12 cellular contexts compared by ENCODE assay signal in the genomic region with DNA sequence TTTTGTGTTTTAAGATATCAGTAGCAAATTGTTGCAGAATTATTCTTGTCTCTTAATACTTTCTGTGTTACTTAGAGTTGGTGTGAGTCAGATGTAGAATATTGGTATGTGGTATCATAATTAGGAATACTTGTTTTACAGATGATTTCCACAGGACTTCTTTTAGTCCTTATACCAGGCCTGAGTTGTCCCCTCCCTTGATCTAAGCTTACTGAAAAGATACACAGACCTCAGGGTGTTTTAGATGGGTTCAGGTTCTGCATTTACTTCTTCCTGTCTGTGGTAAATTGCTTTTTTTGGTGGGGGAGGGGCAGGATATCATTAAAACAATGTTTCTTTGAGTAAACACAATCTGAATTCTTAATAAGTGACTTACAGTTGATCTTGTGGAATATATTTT. TPM values are rescaled to one million over a fixed set of nuclear protein-coding genes. Genes with fewer than 3 reads are reported as not detected.
DNase-seq lines count a peak whose midpoint lies in the region; ATAC-seq lines count a peak whose summit lies in the region.
"Had no signal": no experiment of that assay in that cellular context is flagged by ENCODE, and none has a peak within 500 bp of the region (broad histone marks: within the 10 kb centered on the region; RNA-seq: fewer than 3 reads in every experiment).

No MANE protein-coding gene starts in this region.

- H3K9me3 Mint-ChIP-seq in CD4-positive, CD25-positive, alpha-beta regulatory T cell, result peaks cover 0 to 2% (median 0%) of the 10 kb centered on the region in 7 donors
- H3K9me3 Mint-ChIP-seq in activated CD8-positive, alpha-beta T cell treated with anti-CD3 and anti-CD28 coated beads, Interleukin-2, amount 10 ng/mL, durations not matched to agents 7 days and 5 days (ENCODE audit: insufficient read depth), result peaks cover 11% of the 10 kb centered on the region
- no peaks in the 10 kb centered on the region for H3K9me3 Mint-ChIP-seq in memory B cell

- DNase-seq in CD4-positive, CD25-positive, alpha-beta regulatory T cell, result peak in 2 of 3 donors; percentile 44 to 66
- peak; percentile 52 for DNase-seq in activated CD8-positive, alpha-beta T cell treated with anti-CD3 and anti-CD28 coated beads, Interleukin-2, amount 10 ng/mL, durations not matched to agents 7 days and 5 days
- DNase-seq in memory B cell (ENCODE audit: low spot score in 2 of 2) (peak in 1 of 2 donors; percentile 40), DMS 273 treated with DMSO at 0.1 percent for 48 hours (lab: John Stamatoyannopoulos, UW) (no peak), putamen (ENCODE audit: low spot score) (no peak)
- no peak for DNase-seq in stimulated activated CD4-positive, alpha-beta T cell treated with anti-CD3 and anti-CD28 coated beads, Interleukin-4, amount 100 ng/mL, for 24 hours
- DNase-seq: body of pancreas, mesendoderm, NCI-H1694 had no signal

- peaks cover 38% of the 10 kb centered on the region for H3K4me1 ChIP-seq in CD4-positive, CD25-positive, alpha-beta regulatory T cell (ENCODE audit: control insufficient read depth, insufficient read depth, low read length, poor library complexity, severe bottlenecking)
- H3K4me1 ChIP-seq: BLaER1, body of pancreas had no signal

- H3K27me3 ChIP-seq in CD4-positive, CD25-positive, alpha-beta regulatory T cell (ENCODE audit: control insufficient read depth, insufficient read depth, low read length), result no peaks in the 10 kb centered on the region
- H3K27me3 ChIP-seq: BLaER1, body of pancreas had no signal

- peak; percentile 33 to 54 for ATAC-seq in CD4-positive, CD25-positive, alpha-beta regulatory T cell (ENCODE audit: low read depth in 2 of 2)
- peak; percentile 39 for ATAC-seq in HG02981 (IDR thresholded peaks at IDR 0.05; ENCODE audit: unreplicated experiment)
- peak; percentile 60 for ATAC-seq in activated CD8-positive, alpha-beta T cell treated with anti-CD3 and anti-CD28 coated beads, Interleukin-2, amount 10 ng/mL, durations not matched to agents 7 days and 5 days
- peak; percentile 82 for ATAC-seq in memory B cell (ENCODE audit: low read depth)
- ATAC-seq in GM19463 (IDR thresholded peaks at IDR 0.05; ENCODE audit: unreplicated experiment), result no peak
- ATAC-seq: body of pancreas had no signal

- no peaks in the 10 kb centered on the region for H3K27me3 Mint-ChIP-seq in CD4-positive, CD25-positive, alpha-beta regulatory T cell
- no peaks in the 10 kb centered on the region for H3K27me3 Mint-ChIP-seq in activated CD8-positive, alpha-beta T cell treated with anti-CD3 and anti-CD28 coated beads, Interleukin-2, amount 10 ng/mL, durations not matched to agents 7 days and 5 days (ENCODE audit: low read depth)
- no peaks in the 10 kb centered on the region for H3K27me3 Mint-ChIP-seq in memory B cell

- peaks cover 29 to 79% (median 48%) of the 10 kb centered on the region in 4 donors for H3K4me1 Mint-ChIP-seq in CD4-positive, CD25-positive, alpha-beta regulatory T cell
- peaks cover 50% of the 10 kb centered on the region for H3K4me1 Mint-ChIP-seq in activated CD8-positive, alpha-beta T cell treated with anti-CD3 and anti-CD28 coated beads, Interleukin-2, amount 10 ng/mL, durations not matched to agents 7 days and 5 days (ENCODE audit: low read depth)
- peaks cover 14% of the 10 kb centered on the region for H3K4me1 Mint-ChIP-seq in memory B cell

- H3K27ac ChIP-seq in CD4-positive, CD25-positive, alpha-beta regulatory T cell (ENCODE audit: insufficient read depth, low read length, poor library complexity, severe bottlenecking), result peak overlapping the region; percentile 72
- H3K27ac ChIP-seq: BLaER1 had no signal

- H3K4me3 Mint-ChIP-seq in CD4-positive, CD25-positive, alpha-beta regulatory T cell, result peak overlapping the region; percentile 50 to 92 (median 80)
- peak overlapping the region; percentile 55 for H3K4me3 Mint-ChIP-seq in activated CD8-positive, alpha-beta T cell treated with anti-CD3 and anti-CD28 coated beads, Interleukin-2, amount 10 ng/mL, durations not matched to agents 7 days and 5 days
- peak overlapping the region; percentile 70 for H3K4me3 Mint-ChIP-seq in memory B cell

- H3K9me3 ChIP-seq in CD4-positive, CD25-positive, alpha-beta regulatory T cell (ENCODE audit: control insufficient read depth in 2 of 2, low read length in 2 of 2), result no peaks in the 10 kb centered on the region
- H3K9me3 ChIP-seq: body of pancreas had no signal

- peak overlapping the region; percentile 59 for H3K4me3 ChIP-seq in CD4-positive, CD25-positive, alpha-beta regulatory T cell (ENCODE audit: low read depth, low read length)
- H3K4me3 ChIP-seq: BLaER1, body of pancreas had no signal

- no peaks in the 10 kb centered on the region for H3K36me3 ChIP-seq in CD4-positive, CD25-positive, alpha-beta regulatory T cell (ENCODE audit: control insufficient read depth, insufficient read depth, low read length)
- H3K36me3 ChIP-seq: BLaER1 had no signal

- POLR2A ChIA-PET in activated CD8-positive, alpha-beta T cell treated with anti-CD3 and anti-CD28 coated beads, Interleukin-2, amount 10 ng/mL, durations not matched to agents 7 days and 5 days (lab: Charles Lee), result interaction anchor here (1.0 to 9.2 kb wide), 2 partner anchors 15 to 216 kb away, joined by 3 to 164 read pairs; a partner anchor contains a TSS

- H3K36me3 Mint-ChIP-seq in CD4-positive, CD25-positive, alpha-beta regulatory T cell, result peaks cover 2% of the 10 kb centered on the region
- peaks cover 34% of the 10 kb centered on the region for H3K36me3 Mint-ChIP-seq in activated CD8-positive, alpha-beta T cell treated with anti-CD3 and anti-CD28 coated beads, Interleukin-2, amount 10 ng/mL, durations not matched to agents 7 days and 5 days (ENCODE audit: low read depth)
- peaks cover 5% of the 10 kb centered on the region for H3K36me3 Mint-ChIP-seq in memory B cell

- H3K27ac Mint-ChIP-seq in CD4-positive, CD25-positive, alpha-beta regulatory T cell, result peak overlapping the region in 1 of 3 donors; percentile 55
- H3K27ac Mint-ChIP-seq in activated CD8-positive, alpha-beta T cell treated with anti-CD3 and anti-CD28 coated beads, Interleukin-2, amount 10 ng/mL, durations not matched to agents 7 days and 5 days, result peak overlapping the region; percentile 67
- peak overlapping the region; percentile 82 for H3K27ac Mint-ChIP-seq in memory B cell

- CTCF ChIA-PET in activated CD8-positive, alpha-beta T cell treated with anti-CD3 and anti-CD28 coated beads, Interleukin-2, amount 10 ng/mL, durations not matched to agents 7 days and 5 days (lab: Charles Lee), result interaction anchor here (0.7 to 8.0 kb wide), 9 partner anchors 11 to 312 kb away, joined by 3 to 77 read pairs (median 7); a partner anchor contains a TSS

RNA-seq across cellular contexts. Expression of a gene that starts 14.2 kb away (rescaled TPM):
- 14.9 TPM for total RNA-seq in CD4-positive, CD25-positive, alpha-beta regulatory T cell
- 10 to 100 TPM in 2 of 4 donors, 1 to 10 TPM in 2; 5.2 to 12.2 (median 8.7) TPM for polyA plus RNA-seq in CD4-positive, CD25-positive, alpha-beta regulatory T cell
- 10 to 100 TPM; 20.5 to 20.8 TPM for total RNA-seq in activated CD8-positive, alpha-beta T cell treated with anti-CD3 and anti-CD28 coated beads, Interleukin-2, amount 10 ng/mL, durations not matched to agents 7 days and 5 days

RNA-seq across cellular contexts. Expression of a gene that starts 14.5 kb away (rescaled TPM):
- total RNA-seq in CD4-positive, CD25-positive, alpha-beta regulatory T cell, result 6.3 TPM
- 1 to 10 TPM in 3 of 4 donors, under 1 TPM in 1; 0.99 to 2.9 (median 1.6) TPM for polyA plus RNA-seq in CD4-positive, CD25-positive, alpha-beta regulatory T cell
- total RNA-seq in activated CD8-positive, alpha-beta T cell treated with anti-CD3 and anti-CD28 coated beads, Interleukin-2, amount 10 ng/mL, durations not matched to agents 7 days and 5 days, result 10 to 100 TPM; 58.5 to 64.3 TPM

Comparison
In these comparisons a context has a peak if more than half of its experiments do, and no peak if none do; other contexts are left out.
1. DNase-seq: peak in CD4-positive, CD25-positive, alpha-beta regulatory T cell (2 of 3) and activated CD8-positive, alpha-beta T cell treated with anti-CD3 and anti-CD28 coated beads, Interleukin-2, amount 10 ng/mL, durations not matched to agents 7 days and 5 days (single experiment); none in stimulated activated CD4-positive, alpha-beta T cell treated with anti-CD3 and anti-CD28 coated beads, Interleukin-4, amount 100 ng/mL, for 24 hours (single experiment), DMS 273 treated with DMSO at 0.1 percent for 48 hours (single experiment) and putamen (single experiment).
2. Peak in every context shown above with its lines, with median percentiles within 50 percentile points of each other: H3K4me3 Mint-ChIP-seq.